ENCODE assay signal across 10 cellular contexts in genomic region chr3:40313975-40314860, GRCh38. TPM values are rescaled to one million over a fixed set of nuclear protein-coding genes. Genes with fewer than 3 reads are reported as not detected.
DNase-seq lines count a peak whose midpoint lies in the region; ATAC-seq and TF ChIP-seq lines count a peak whose summit lies in the region.
"Had no signal": no experiment of that assay in that cellular context is flagged by ENCODE, and none has a peak within 500 bp of the region (broad histone marks: within the 10 kb centered on the region; RNA-seq: fewer than 3 reads in every experiment).

No MANE protein-coding gene starts in this region.

- WGBS in heart right ventricle, 2 donors, result 58 to 61% methylated on average over 8 of the region's 8 CpGs
- WGBS in spleen, 5 donors, result 61 to 82% (median 64%) methylated on average over 8 of the region's 8 CpGs

- H3K4me3 ChIP-seq in heart right ventricle (no peak overlapping the region), spleen (no peak overlapping the region)

- H3K27me3 ChIP-seq in heart right ventricle (no peaks in the 10 kb centered on the region), spleen (replicated peaks in 1 of 7) (no peaks in the 10 kb centered on the region)
- H3K27me3 ChIP-seq: BE2C had no signal

- intact Hi-C loops in heart right ventricle (cut with DNase I) (loop anchor here in 4 of 10 donors (2.0 to 10.0 kb wide), 6 partner anchors 67 to 609 kb away; partner anchors contain the start of gene RPL14 (in 1 of the 4)), spleen (cut with DNase I; ENCODE audit: low total_unique reads) (loop anchor here (10.0 kb wide), 1 partner anchor 141 kb away; the partner anchor contains the start of gene RPL14)

- H3K4me1 ChIP-seq in heart right ventricle (peaks cover 0 to 42% (median 35%) of the 10 kb centered on the region in 9 donors), spleen (peaks cover 25 to 50% (median 41%) of the 10 kb centered on the region in 6 donors)
- H3K4me1 ChIP-seq: BE2C had no signal

- ATAC-seq in heart right ventricle, result peak in 2 of 8 donors; percentile 3
- no peak for ATAC-seq in HG02885 (IDR thresholded peaks at IDR 0.05; ENCODE audit: poor library complexity, unreplicated experiment)
- ATAC-seq in HG02938 (IDR thresholded peaks at IDR 0.05; ENCODE audit: unreplicated experiment), result no peak

- H3K36me3 ChIP-seq in heart right ventricle, result peaks cover 0 to 51% (median 31%) of the 10 kb centered on the region in 9 donors
- H3K36me3 ChIP-seq in spleen, result peaks cover 0 to 61% (median 32%) of the 10 kb centered on the region in 6 donors

- TF ChIP-seq CTCF in heart right ventricle (IDR thresholded peaks at IDR 0.05) (no peak), spleen (IDR thresholded peaks at IDR 0.05 in 8 of 11, conservative IDR thresholded peaks at IDR 0.05 in 3 of 11) (no peak)

- no peaks in the 10 kb centered on the region for H3K9me3 ChIP-seq in heart right ventricle
- no peaks in the 10 kb centered on the region for H3K9me3 ChIP-seq in spleen
- H3K9me3 ChIP-seq: BE2C had no signal

- TF ChIP-seq POLR2A in spleen (IDR thresholded peaks at IDR 0.05), result no peak

- peak overlapping the region in 7 of 10 donors; percentile 53 to 100 (median 96) for H3K27ac ChIP-seq in heart right ventricle
- H3K27ac ChIP-seq in spleen, result peak overlapping the region in 5 of 8 donors; percentile 2 to 60 (median 31)

- peak; percentile 50 for DNase-seq in SIG-M5 treated with dmso at 0.1 percent for 504 hours (lab: John Stamatoyannopoulos, UW; ENCODE audit: unreplicated experiment)
- no peak for DNase-seq in SIG-M5 (lab: John Stamatoyannopoulos, UW)
- DNase-seq in RKO (ENCODE audit: low spot score), result peak; percentile 18
- no peak for DNase-seq in heart right ventricle
- no peak for DNase-seq in spleen
- no peak for DNase-seq in GM19240 (ENCODE audit: insufficient read length, low spot score)
- DNase-seq: BE2C, NCI-H1436 had no signal

RNA-seq across cellular contexts. Expression of gene EIF1B, which starts 4.7 kb away (rescaled TPM):
- total RNA-seq in heart right ventricle, result 100 to 1,000 TPM; 203 to 381 (median 303) TPM
- polyA plus RNA-seq in heart right ventricle, result 100 to 1,000 TPM; 111 to 202 TPM
- total RNA-seq in spleen, result 10 to 100 TPM; 46.0 to 65.1 (median 54.1) TPM
- polyA plus RNA-seq in spleen, result 10 to 100 TPM; 45.8 to 82.9 (median 51.1) TPM

Comparison
In these comparisons a context has a peak if more than half of its experiments do, and no peak if none do; other contexts are left out.
1. DNase-seq: peak in SIG-M5 treated with dmso at 0.1 percent for 504 hours (single experiment) and RKO (single experiment); none in SIG-M5 (single experiment), heart right ventricle (0 of 2), spleen (single experiment) and GM19240 (single experiment).